ENCODE assay signal across 10 cellular contexts in the genomic region with DNA sequence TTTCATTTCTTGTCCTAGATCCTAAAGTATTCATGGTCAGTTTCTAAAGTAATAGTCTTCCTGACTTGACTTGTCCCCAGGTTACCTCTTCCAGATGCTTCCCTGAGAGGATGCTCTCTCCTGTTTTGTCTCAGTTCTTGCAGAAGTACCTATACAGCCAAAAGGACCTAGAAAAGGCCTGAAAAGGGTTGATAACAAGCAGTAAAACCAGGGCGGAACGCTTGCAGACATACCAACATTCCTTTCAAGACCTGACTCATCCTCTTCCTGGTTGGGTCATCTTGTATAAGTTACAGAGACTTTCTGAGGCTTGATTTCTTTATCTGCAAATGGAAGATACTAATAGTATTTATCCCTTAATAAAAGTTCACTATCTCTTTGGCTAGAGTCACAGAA.
DNase-seq lines count a peak whose midpoint lies in the region; ATAC-seq and TF ChIP-seq lines count a peak whose summit lies in the region.
"Had no signal": no experiment of that assay in that cellular context is flagged by ENCODE, and none has a peak within 500 bp of the region (broad histone marks: within the 10 kb centered on the region; RNA-seq: fewer than 3 reads in every experiment).

No MANE protein-coding gene starts in this region.

- no peak for ATAC-seq in HG02678 (IDR thresholded peaks at IDR 0.05; ENCODE audit: unreplicated experiment)

- no peak overlapping the region for H3K27ac ChIP-seq in left ventricle myocardium inferior (replicated peaks)

- H3K4me3 Mint-ChIP-seq in Caco-2 (ENCODE audit: unreplicated experiment), result no peak overlapping the region

- CTCF ChIA-PET in Caco-2 (lab: Charles Lee), result no interaction called here

- H3K27ac Mint-ChIP-seq in Caco-2 (ENCODE audit: unreplicated experiment), result peak overlapping the region; percentile 89

- H3K27me3 ChIP-seq in Caco-2 (replicated peaks; ENCODE audit: control insufficient read depth, insufficient read depth, low read length) (no peaks in the 10 kb centered on the region), MG63 (no peaks in the 10 kb centered on the region), left ventricle myocardium inferior (ENCODE audit: low read depth) (no peaks in the 10 kb centered on the region)

- no peaks in the 10 kb centered on the region for H3K27me3 Mint-ChIP-seq in Caco-2 (ENCODE audit: insufficient read depth, unreplicated experiment)

- no peaks in the 10 kb centered on the region for H3K36me3 Mint-ChIP-seq in Caco-2 (ENCODE audit: insufficient read depth, unreplicated experiment)

- no peak overlapping the region for H3K4me3 ChIP-seq in Caco-2 (ENCODE audit: low read depth, low read length)
- no peak overlapping the region for H3K4me3 ChIP-seq in MG63
- no peak overlapping the region for H3K4me3 ChIP-seq in left ventricle myocardium inferior

- TF ChIP-seq CTCF in Caco-2 (IDR thresholded peaks at IDR 0.05; ENCODE audit: insufficient read depth in 1 of 2, low read depth in 1 of 2, low read length in 1 of 2, severe bottlenecking in 1 of 2, unreplicated experiment in 1 of 2) (no peak), left ventricle myocardium inferior (IDR thresholded peaks at IDR 0.05; ENCODE audit: borderline replicate concordance) (no peak)

- BruUV-seq in Caco-2 (replicated peaks; lab: Mats Ljungman, UMichigan), result no TSS peak

- H3K36me3 ChIP-seq in Caco-2 (ENCODE audit: control insufficient read depth, insufficient read depth, low read length) (no peaks in the 10 kb centered on the region), MG63 (no peaks in the 10 kb centered on the region), left ventricle myocardium inferior (no peaks in the 10 kb centered on the region)

- intact Hi-C loops in Caco-2 (cut with micrococcal nuclease; ENCODE audit: unreplicated experiment) (no loop called here), left ventricle myocardium inferior (cut with micrococcal nuclease) (no loop called here)

- peaks cover 7% of the 10 kb centered on the region; the same call in 1 of the 2 replicates for H3K4me1 ChIP-seq in Caco-2
- H3K4me1 ChIP-seq in left ventricle myocardium inferior, result no peaks in the 10 kb centered on the region

- H3K9me3 Mint-ChIP-seq in Caco-2 (ENCODE audit: unreplicated experiment), result peaks cover 9% of the 10 kb centered on the region

- H3K4me1 Mint-ChIP-seq in Caco-2 (ENCODE audit: low read depth, unreplicated experiment), result peaks cover 7% of the 10 kb centered on the region

- no peaks in the 10 kb centered on the region for H3K9me3 ChIP-seq in Caco-2
- H3K9me3 ChIP-seq in MG63, result no peaks in the 10 kb centered on the region
- H3K9me3 ChIP-seq in left ventricle myocardium inferior (replicated peaks), result no peaks in the 10 kb centered on the region

- POLR2A ChIA-PET in Caco-2 (lab: Charles Lee), result no interaction called here

- peak; percentile 11 to 42 for DNase-seq in Caco-2
- peak; percentile 33 for DNase-seq in MG63
- DNase-seq in dermis blood vessel endothelial cell, result peak; percentile 73
- DNase-seq in myocyte (ENCODE audit: low read depth), result peak; percentile 48
- DNase-seq in NCI-H187 treated with DMSO at 0.1 percent for 48 hours (lab: John Stamatoyannopoulos, UW), result no peak
- no peak for DNase-seq in left ventricle myocardium inferior
- DNase-seq in NCI-H2171 (lab: John Stamatoyannopoulos, UW), result no peak
- DNase-seq: kidney, NCI-H748 treated with DMSO at 0.1 percent for 48 hours had no signal

Comparison
In these comparisons a context has a peak if more than half of its experiments do, and no peak if none do; other contexts are left out.
1. DNase-seq: peak in Caco-2 (2 of 2), MG63 (single experiment), dermis blood vessel endothelial cell (single experiment) and myocyte (single experiment); none in NCI-H187 treated with DMSO at 0.1 percent for 48 hours (single experiment), left ventricle myocardium inferior (single experiment) and NCI-H2171 (single experiment).